Comparison of ENCODE assay signal across 14 cellular contexts in genomic region chr6:30740540-30740870, GRCh38. TPM values are rescaled to one million over a fixed set of nuclear protein-coding genes. Genes with fewer than 3 reads are reported as not detected.
DNase-seq lines count a peak whose midpoint lies in the region; ATAC-seq and TF ChIP-seq lines count a peak whose summit lies in the region.
"Had no signal": no experiment of that assay in that cellular context is flagged by ENCODE, and none has a peak within 500 bp of the region (broad histone marks: within the 10 kb centered on the region; RNA-seq: fewer than 3 reads in every experiment).

No MANE protein-coding gene starts in this region.

- CTCF ChIA-PET in activated CD4-positive, alpha-beta memory T cell treated with anti-CD3 and anti-CD28 coated beads, Interleukin-2, amount 10 ng/mL, durations not matched to agents 7 days and 5 days (lab: Charles Lee), result interaction anchor here (25.8 kb wide), 1 partner anchor 62 kb away, joined by 626 read pairs; the partner anchor contains the start of gene DHX16

- H3K27me3 Mint-ChIP-seq in activated CD4-positive, alpha-beta memory T cell treated with anti-CD3 and anti-CD28 coated beads, Interleukin-2, amount 10 ng/mL, durations not matched to agents 7 days and 5 days, result peaks cover 2% of the 10 kb centered on the region

- H3K27ac ChIP-seq in heart right ventricle (peak overlapping the region in 7 of 10 donors; percentile 91 to 100 (median 97)), transverse colon (peak overlapping the region in 3 of 4 donors; percentile 1 to 98 (median 11))

- intact Hi-C loops in heart right ventricle (cut with DNase I) (loop anchor here in 9 of 10 donors (5.0 to 10.0 kb wide), 8 partner anchors 42 to 344 kb away; partner anchors contain the start of genes DDR1 (in 1 of the 9), MRPS18B (in 1 of the 9) and PPP1R10 (in 1 of the 9)), cardiac septum (cut with DNase I) (loop anchor here (5.0 kb wide), 1 partner anchor 82 kb away; no protein-coding TSS in a partner anchor), transverse colon (cut with DNase I; ENCODE audit: low total_unique reads) (loop anchor here (5.0 kb wide), 2 partner anchors 87 to 137 kb away; no protein-coding TSS in a partner anchor)

- H3K9me3 ChIP-seq in heart right ventricle (no peaks in the 10 kb centered on the region), transverse colon (no peaks in the 10 kb centered on the region)
- H3K9me3 ChIP-seq: left lung, prostate gland, thoracic aorta had no signal

- peaks cover 86% of the 10 kb centered on the region for H3K4me1 Mint-ChIP-seq in activated CD4-positive, alpha-beta memory T cell treated with anti-CD3 and anti-CD28 coated beads, Interleukin-2, amount 10 ng/mL, durations not matched to agents 7 days and 5 days

- H3K36me3 Mint-ChIP-seq in activated CD4-positive, alpha-beta memory T cell treated with anti-CD3 and anti-CD28 coated beads, Interleukin-2, amount 10 ng/mL, durations not matched to agents 7 days and 5 days (ENCODE audit: low read depth), result peaks cover 69% of the 10 kb centered on the region
- H3K36me3 Mint-ChIP-seq: IgD-negative memory B cell had no signal

- no peak for DNase-seq in heart right ventricle
- no peak for DNase-seq in cardiac septum (ENCODE audit: low spot score)
- no peak for DNase-seq in activated CD4-positive, alpha-beta memory T cell treated with anti-CD3 and anti-CD28 coated beads, Interleukin-2, amount 10 ng/mL, durations not matched to agents 7 days and 5 days
- DNase-seq in fibroblast of pulmonary artery (ENCODE audit: low read depth), result peak; percentile 45
- DNase-seq in transverse colon, result no peak
- no peak for DNase-seq in omental fat pad (ENCODE audit: low spot score)
- DNase-seq in activated effector memory CD4-positive, alpha-beta T cell treated with Interleukin-2 at 50 U/mL for 16 hours, result no peak
- no peak for DNase-seq in DMS114 treated with DMSO at 0.1 percent for 48 hours (lab: John Stamatoyannopoulos, UW; ENCODE audit: unreplicated experiment)
- DNase-seq: activated CD8-positive, alpha-beta memory T cell treated with anti-CD3 and anti-CD28 coated beads, Interleukin-2, amount 50 U/mL, for 4 hours; left lung; NCI-H2081 treated with DMSO at 0.1 percent for 48 hours had no signal

- TF ChIP-seq EP300 in transverse colon (IDR thresholded peaks at IDR 0.05; ENCODE audit: low read depth), result no peak

- peak overlapping the region; percentile 42 for H3K4me3 Mint-ChIP-seq in activated CD4-positive, alpha-beta memory T cell treated with anti-CD3 and anti-CD28 coated beads, Interleukin-2, amount 10 ng/mL, durations not matched to agents 7 days and 5 days

- POLR2A ChIA-PET in activated CD4-positive, alpha-beta memory T cell treated with anti-CD3 and anti-CD28 coated beads, Interleukin-2, amount 10 ng/mL, durations not matched to agents 7 days and 5 days (lab: Charles Lee), result interaction anchor here (1.8 to 2.3 kb wide), 2 partner anchors 10 to 82 kb away, joined by 5 to 9 read pairs; no protein-coding TSS in a partner anchor

- TF ChIP-seq POLR2A in transverse colon (IDR thresholded peaks at IDR 0.05), result no peak

- in situ Hi-C loops in transverse colon (cut with MboI; ENCODE audit: low pct_ligation_motif_present in 1 of 4, low pct_unique_long_range_greater_than_20kb in 1 of 4, low sequenced_read_pairs in 3 of 4), result loop anchor here in 2 of 4 donors (10.0 to 25.0 kb wide), 2 partner anchors 84 to 147 kb away; partner anchors contain the start of gene DDR1 (in 2 of the 2)

- no peak overlapping the region for H3K27ac Mint-ChIP-seq in activated CD4-positive, alpha-beta memory T cell treated with anti-CD3 and anti-CD28 coated beads, Interleukin-2, amount 10 ng/mL, durations not matched to agents 7 days and 5 days

- no peaks in the 10 kb centered on the region for H3K9me3 Mint-ChIP-seq in activated CD4-positive, alpha-beta memory T cell treated with anti-CD3 and anti-CD28 coated beads, Interleukin-2, amount 10 ng/mL, durations not matched to agents 7 days and 5 days
- H3K9me3 Mint-ChIP-seq: IgD-negative memory B cell had no signal

- 89 to 92% methylated on average over 2 of the region's 2 CpGs for WGBS in heart right ventricle, 2 donors
- WGBS in transverse colon (ENCODE audit: low coverage in 1 of 2), 2 donors, result 86 to 100% methylated on average over 1 to 2 of the region's 2 CpGs

- H3K4me1 ChIP-seq in heart right ventricle (peaks cover 11 to 76% (median 60%) of the 10 kb centered on the region in 9 donors), transverse colon (peaks cover 26 to 72% (median 38%) of the 10 kb centered on the region in 4 donors)
- H3K4me1 ChIP-seq: prostate gland had no signal

- ATAC-seq in heart right ventricle (no peak), omental fat pad (ENCODE audit: low FRiP score) (no peak)
- ATAC-seq: left lung had no signal

- peaks cover 0 to 68% (median 42%) of the 10 kb centered on the region in 9 donors for H3K36me3 ChIP-seq in heart right ventricle
- peaks cover 0 to 33% (median 11%) of the 10 kb centered on the region in 4 donors for H3K36me3 ChIP-seq in transverse colon

- H3K27me3 ChIP-seq in heart right ventricle, result no peaks in the 10 kb centered on the region
- H3K27me3 ChIP-seq in transverse colon, result no peaks in the 10 kb centered on the region
- H3K27me3 ChIP-seq: left lung had no signal

- TF ChIP-seq CTCF in heart right ventricle (IDR thresholded peaks at IDR 0.05), result no peak
- TF ChIP-seq CTCF in fibroblast of pulmonary artery (IDR thresholded peaks at IDR 0.05; ENCODE audit: low read length, missing control alignments), result no peak
- no peak for TF ChIP-seq CTCF in transverse colon (IDR thresholded peaks at IDR 0.05)
- no peak for TF ChIP-seq CTCF in omental fat pad (IDR thresholded peaks at IDR 0.05)

- H3K4me3 ChIP-seq in heart right ventricle (peak overlapping the region in 1 of 10 donors; percentile 92), fibroblast of pulmonary artery (replicated peaks; ENCODE audit: low read depth, low read length) (no peak overlapping the region), transverse colon (no peak overlapping the region)
- H3K4me3 ChIP-seq: prostate gland had no signal

RNA-seq across cellular contexts. Expression of gene FLOT1, which starts 2.0 kb away (rescaled TPM):
- total RNA-seq in heart right ventricle (100 to 1,000 TPM; 158 to 280 (median 184) TPM), cardiac septum (251 TPM), transverse colon (100 to 1,000 TPM; 123 to 146 (median 139) TPM), omental fat pad (100 to 1,000 TPM in 3 of 4 donors, 10 to 100 TPM in 1; 90.2 to 156 (median 142) TPM)
- 100 to 1,000 TPM; 233 to 317 TPM for polyA plus RNA-seq in heart right ventricle
- total RNA-seq in activated CD4-positive, alpha-beta memory T cell treated with anti-CD3 and anti-CD28 coated beads, Interleukin-2, amount 10 ng/mL, durations not matched to agents 7 days and 5 days, result 100 to 1,000 TPM; 125 to 131 TPM

RNA-seq across cellular contexts. Expression of gene IER3, which starts 3.8 kb away (rescaled TPM):
- total RNA-seq in heart right ventricle (100 to 1,000 TPM in 6 of 10 donors, 10 to 100 TPM in 4; 15.6 to 309 (median 115) TPM), cardiac septum (285 TPM), transverse colon (100 to 1,000 TPM in 1 of 4 donors, 10 to 100 TPM in 3; 21.1 to 100 (median 84.6) TPM), omental fat pad (100 to 1,000 TPM in 1 of 4 donors, 10 to 100 TPM in 2, 1 to 10 TPM in 1; 6.8 to 224 (median 43.4) TPM)
- polyA plus RNA-seq in heart right ventricle, result 10 to 100 TPM; 25.3 to 93.9 TPM
- total RNA-seq in activated CD4-positive, alpha-beta memory T cell treated with anti-CD3 and anti-CD28 coated beads, Interleukin-2, amount 10 ng/mL, durations not matched to agents 7 days and 5 days, result 10 to 100 TPM; 11.2 to 13.1 TPM

RNA-seq across cellular contexts. Expression of gene TUBB, which starts 20.4 kb away (rescaled TPM):
- total RNA-seq in heart right ventricle (100 to 1,000 TPM; 144 to 437 (median 189) TPM), cardiac septum (215 TPM), transverse colon (100 to 1,000 TPM in 3 of 4 donors, 10 to 100 TPM in 1; 77.1 to 128 (median 106) TPM), omental fat pad (100 to 1,000 TPM; 229 to 281 (median 256) TPM)
- 100 to 1,000 TPM; 156 to 440 TPM for polyA plus RNA-seq in heart right ventricle
- total RNA-seq in activated CD4-positive, alpha-beta memory T cell treated with anti-CD3 and anti-CD28 coated beads, Interleukin-2, amount 10 ng/mL, durations not matched to agents 7 days and 5 days, result 1,000 to 10,000 TPM; 1,162 to 1,172 TPM

RNA-seq across cellular contexts. Expression of gene MDC1, which starts 23.4 kb away (rescaled TPM):
- total RNA-seq in heart right ventricle (10 to 100 TPM; 15.3 to 21.7 (median 19.5) TPM), cardiac septum (23.1 TPM), transverse colon (10 to 100 TPM in 2 of 4 donors, 1 to 10 TPM in 2; 3.1 to 13.5 (median 9.7) TPM), omental fat pad (10 to 100 TPM in 1 of 4 donors, 1 to 10 TPM in 3; 6.2 to 15.0 (median 7.2) TPM)
- 10 to 100 TPM; 11.2 to 18.1 TPM for polyA plus RNA-seq in heart right ventricle
- 10 to 100 TPM; 49.7 to 54.6 TPM for total RNA-seq in activated CD4-positive, alpha-beta memory T cell treated with anti-CD3 and anti-CD28 coated beads, Interleukin-2, amount 10 ng/mL, durations not matched to agents 7 days and 5 days

RNA-seq across cellular contexts. Expression of gene NRM, which starts 49.7 kb away (rescaled TPM):
- 1 to 10 TPM; 1.6 to 7.1 (median 3.1) TPM for total RNA-seq in heart right ventricle
- 10 to 100 TPM; 10.4 to 11.6 TPM for polyA plus RNA-seq in heart right ventricle
- total RNA-seq in cardiac septum, result 4.3 TPM
- 10 to 100 TPM; 40.5 to 41.1 TPM for total RNA-seq in activated CD4-positive, alpha-beta memory T cell treated with anti-CD3 and anti-CD28 coated beads, Interleukin-2, amount 10 ng/mL, durations not matched to agents 7 days and 5 days
- total RNA-seq in transverse colon, result 10 to 100 TPM in 1 of 4 donors, 1 to 10 TPM in 2, not detected in 1; 2.7 to 13.8 (median 2.7) TPM
- 1 to 10 TPM; 2.9 to 5.8 (median 3.7) TPM for total RNA-seq in omental fat pad
